Comparison of ENCODE assay signal across 18 cellular contexts in the genomic region with DNA sequence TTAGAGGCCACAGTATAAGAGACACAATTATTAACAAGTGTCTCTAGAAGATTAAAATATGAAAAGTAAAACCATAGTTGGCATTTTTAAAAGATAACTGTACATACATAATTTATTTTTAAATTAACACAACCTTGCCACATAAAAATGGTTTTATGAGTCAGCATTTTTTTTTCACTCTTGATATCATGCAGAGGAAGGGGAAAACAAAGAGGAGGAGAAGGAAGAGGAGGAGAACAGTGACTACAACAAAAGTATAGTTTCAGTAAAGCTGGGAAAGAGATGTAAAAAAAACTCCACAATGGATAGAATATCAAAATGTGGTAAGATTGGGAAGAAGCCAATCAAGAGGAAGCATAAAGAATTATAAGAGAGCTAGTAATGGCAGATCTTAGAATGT. TPM values are rescaled to one million over a fixed set of nuclear protein-coding genes. Genes with fewer than 3 reads are reported as not detected.
"Had no signal": no experiment of that assay in that cellular context is flagged by ENCODE, and none has a peak within 500 bp of the region (broad histone marks: within the 10 kb centered on the region; RNA-seq: fewer than 3 reads in every experiment).

No MANE protein-coding gene starts in this region.

- H3K27me3 Mint-ChIP-seq: brain had no signal

- ATAC-seq: activated CD4-positive, CD25-positive, alpha-beta regulatory T cell treated with anti-CD3 and anti-CD28 coated beads, Interleukin-2, amount 50 U/mL, for 24 hours; heart right ventricle had no signal

- H3K4me1 Mint-ChIP-seq: activated naive CD4-positive, alpha-beta T cell treated with anti-CD3 and anti-CD28 coated beads, Interleukin-2, amount 50 U/mL, for 24 hours; central memory CD8-positive, alpha-beta T cell; memory B cell had no signal

- H3K27ac ChIP-seq: heart right ventricle, thyroid gland had no signal

- H3K27ac Mint-ChIP-seq: activated naive CD4-positive, alpha-beta T cell treated with anti-CD3 and anti-CD28 coated beads, Interleukin-2, amount 50 U/mL, for 24 hours; memory B cell; nephron; T-helper 1 cell treated with Interleukin-12 subunit alpha and Interleukin-12 subunit beta and Interleukin-4 antibody, amounts not matched to agents 30 μg/mL and 1 μg/mL, for 36 hours had no signal

- H3K9me3 Mint-ChIP-seq: activated naive CD4-positive, alpha-beta T cell treated with anti-CD3 and anti-CD28 coated beads, Interleukin-2, amount 50 U/mL, for 24 hours; central memory CD8-positive, alpha-beta T cell; memory B cell; nephron; T-helper 1 cell treated with Interleukin-12 subunit alpha and Interleukin-12 subunit beta and Interleukin-4 antibody, amounts not matched to agents 30 μg/mL and 1 μg/mL, for 36 hours had no signal

- H3K27me3 ChIP-seq: thyroid gland had no signal

- H3K36me3 ChIP-seq: heart right ventricle, thyroid gland had no signal

- FAIRE-seq: islet of Langerhans, urothelium cell line had no signal

- H3K9me3 ChIP-seq: heart right ventricle, thyroid gland had no signal

- DNase-seq: activated T-cell treated with anti-CD3 and anti-CD28 coated beads, Interleukin-2, amount 50 U/mL, for 1 hour; amniotic stem cell; cortex of kidney; effector memory CD4-positive, alpha-beta T cell; heart right ventricle; stimulated activated CD4-positive, alpha-beta T cell treated with anti-CD3 and anti-CD28 coated beads, Interleukin-4, amount 100 ng/mL, for 1 hour; stimulated activated CD8-positive, alpha-beta memory T cell treated with anti-CD3 and anti-CD28 coated beads, Interleukin-4, amount 100 ng/mL, for 48 hours; thyroid gland had no signal

- H3K36me3 Mint-ChIP-seq: activated naive CD4-positive, alpha-beta T cell treated with anti-CD3 and anti-CD28 coated beads, Interleukin-2, amount 50 U/mL, for 24 hours; brain; memory B cell had no signal

- H3K4me3 ChIP-seq: heart right ventricle, thyroid gland had no signal

- H3K4me1 ChIP-seq: thyroid gland had no signal

- H3K4me3 Mint-ChIP-seq: activated naive CD4-positive, alpha-beta T cell treated with anti-CD3 and anti-CD28 coated beads, Interleukin-2, amount 50 U/mL, for 24 hours; brain; central memory CD8-positive, alpha-beta T cell; memory B cell; nephron; T-helper 1 cell treated with Interleukin-12 subunit alpha and Interleukin-12 subunit beta and Interleukin-4 antibody, amounts not matched to agents 30 μg/mL and 1 μg/mL, for 36 hours had no signal

RNA-seq across cellular contexts. Expression of a gene that starts 34.0 kb away (rescaled TPM):
- total RNA-seq: osteocyte had no signal
